Comparison of ENCODE assay signal across 17 cellular contexts in the genomic region with DNA sequence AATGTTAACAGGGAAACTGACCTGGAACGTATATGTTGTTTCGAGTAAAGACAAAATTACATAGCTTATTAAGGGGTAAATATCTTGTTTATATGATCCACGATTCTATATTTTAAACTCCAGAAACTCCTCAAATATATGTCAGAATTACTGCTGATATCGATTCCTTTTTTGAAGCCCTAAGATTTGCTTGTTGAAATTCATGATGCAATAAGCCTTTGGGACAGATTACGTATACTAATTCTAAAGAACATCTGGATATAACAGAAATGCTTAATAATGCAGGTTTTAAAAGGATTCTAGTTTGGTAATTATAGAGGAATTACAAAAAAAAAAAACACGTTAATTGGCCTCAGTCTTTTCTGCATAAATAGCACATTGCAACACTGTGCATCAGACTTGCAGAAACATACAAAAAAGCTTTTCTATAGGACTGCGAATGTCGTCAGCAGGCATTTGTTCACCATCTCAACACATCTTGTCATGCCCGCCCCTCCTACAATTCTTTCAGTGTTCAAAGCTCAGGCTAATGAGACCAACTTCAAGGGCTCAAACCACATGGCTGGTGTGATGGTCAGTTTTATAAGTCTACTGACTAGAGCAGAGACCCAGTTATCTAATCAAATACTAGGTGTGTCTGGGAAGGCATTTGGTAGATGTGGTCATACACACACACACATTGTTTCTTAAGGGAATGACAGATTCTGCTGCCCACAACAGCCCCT.
"Had no signal": no experiment of that assay in that cellular context is flagged by ENCODE, and none has a peak within 500 bp of the region (broad histone marks: within the 10 kb centered on the region; RNA-seq: fewer than 3 reads in every experiment).

No MANE protein-coding gene starts in this region.

- H3K36me3 Mint-ChIP-seq: stimulated activated effector memory CD8-positive, alpha-beta T cell treated with anti-CD3 and anti-CD28 coated beads, Interleukin-12 subunit alpha, Interleukin-12 subunit beta, amount 100 ng/mL, for 72 hours had no signal

- H3K36me3 ChIP-seq: esophagus squamous epithelium, heart left ventricle, neutrophil, right atrium auricular region, tibial nerve, upper lobe of right lung, vagina had no signal

- H3K27ac Mint-ChIP-seq: dendritic cell treated with granulocyte-macrophage colony-stimulating factor and Interleukin-4, amounts not matched to agents 40 ng/mL and 50 ng/mL, for 4 days; naive thymus-derived CD8-positive, alpha-beta T cell had no signal

- H3K4me1 ChIP-seq: right atrium auricular region, testis, vagina had no signal

- H3K4me3 Mint-ChIP-seq: dendritic cell treated with granulocyte-macrophage colony-stimulating factor and Interleukin-4, amounts not matched to agents 40 ng/mL and 50 ng/mL, for 4 days; naive thymus-derived CD8-positive, alpha-beta T cell; stimulated activated effector memory CD8-positive, alpha-beta T cell treated with anti-CD3 and anti-CD28 coated beads, Interleukin-12 subunit alpha, Interleukin-12 subunit beta, amount 100 ng/mL, for 72 hours had no signal

- ATAC-seq: mucosa of descending colon; naive thymus-derived CD8-positive, alpha-beta T cell; stimulated activated effector memory CD8-positive, alpha-beta T cell treated with anti-CD3 and anti-CD28 coated beads, Interleukin-12 subunit alpha, Interleukin-12 subunit beta, amount 100 ng/mL, for 72 hours; stimulated activated naive CD8-positive, alpha-beta T cell treated with anti-CD3 and anti-CD28 coated beads, Interleukin-15, Interleukin-2, amounts not matched to agents 100 U/mL and 50 U/mL, for 24 hours had no signal

- H3K9me3 Mint-ChIP-seq: dendritic cell treated with granulocyte-macrophage colony-stimulating factor and Interleukin-4, amounts not matched to agents 40 ng/mL and 50 ng/mL, for 4 days; stimulated activated effector memory CD8-positive, alpha-beta T cell treated with anti-CD3 and anti-CD28 coated beads, Interleukin-12 subunit alpha, Interleukin-12 subunit beta, amount 100 ng/mL, for 72 hours had no signal

- H3K4me3 ChIP-seq: esophagus squamous epithelium, heart left ventricle, mucosa of descending colon, right atrium auricular region, testis, tibial nerve, upper lobe of right lung, vagina had no signal

- H3K27me3 ChIP-seq: esophagus squamous epithelium, heart left ventricle, neutrophil, right atrium auricular region, testis, tibial nerve, upper lobe of right lung, vagina had no signal

- H3K9me3 ChIP-seq: esophagus squamous epithelium, heart left ventricle, mucosa of descending colon, neutrophil, right atrium auricular region, testis, tibial nerve, upper lobe of right lung, vagina had no signal

- H3K27ac ChIP-seq: esophagus squamous epithelium, heart left ventricle, right atrium auricular region, testis, tibial nerve, upper lobe of right lung, vagina had no signal

- DNase-seq: esophagus squamous epithelium; heart left ventricle; hypothalamus; kidney glomerular epithelial cell; mucosa of descending colon; naive thymus-derived CD8-positive, alpha-beta T cell; stimulated activated CD4-positive, alpha-beta T cell treated with anti-CD3 and anti-CD28 coated beads, Interleukin-4, amount 100 ng/mL, for 1 hour; stimulated activated CD8-positive, alpha-beta memory T cell treated with anti-CD3 and anti-CD28 coated beads, Interleukin-4, amount 100 ng/mL, for 48 hours; stimulated activated naive CD8-positive, alpha-beta T cell treated with anti-CD3 and anti-CD28 coated beads, Interleukin-15, Interleukin-2, amounts not matched to agents 100 U/mL and 50 U/mL, for 24 hours; testis; upper lobe of right lung had no signal

- H3K27me3 Mint-ChIP-seq: dendritic cell treated with granulocyte-macrophage colony-stimulating factor and Interleukin-4, amounts not matched to agents 40 ng/mL and 50 ng/mL, for 4 days; naive thymus-derived CD8-positive, alpha-beta T cell had no signal
